ENCODE assay signal across 8 cellular contexts in genomic region chr4:78645853-78646757, GRCh38.
DNase-seq lines count a peak whose midpoint lies in the region; ATAC-seq and TF ChIP-seq lines count a peak whose summit lies in the region.

No MANE protein-coding gene starts in this region.

- no peaks in the 10 kb centered on the region for H3K27me3 Mint-ChIP-seq in stimulated activated memory B cell treated with anti-CD40 and anti-IgM and Interleukin-4, amounts not matched to agents 10 μg/mL and 1 μg/mL and 100 μg/mL, for 72 hours

- no peaks in the 10 kb centered on the region for H3K9me3 ChIP-seq in body of pancreas

- no peak overlapping the region for H3K4me3 Mint-ChIP-seq in stimulated activated memory B cell treated with anti-CD40 and anti-IgM and Interleukin-4, amounts not matched to agents 10 μg/mL and 1 μg/mL and 100 μg/mL, for 72 hours

- peak in 1 of 3 donors; percentile 31 for TF ChIP-seq POLR2A in body of pancreas (IDR thresholded peaks at IDR 0.05)

- intact Hi-C loops in body of pancreas (cut with DNase I) = no loop called here

- peak overlapping the region; percentile 28 to 78 (median 71) for H3K27ac ChIP-seq in body of pancreas

- H3K4me1 Mint-ChIP-seq in stimulated activated memory B cell treated with anti-CD40 and anti-IgM and Interleukin-4, amounts not matched to agents 10 μg/mL and 1 μg/mL and 100 μg/mL, for 72 hours = peaks cover 58% of the 10 kb centered on the region

- no peak for TF ChIP-seq CTCF in GM12865 (IDR thresholded peaks at IDR 0.05; ENCODE audit: insufficient read depth, low read depth, low read length, missing control alignments)
- TF ChIP-seq CTCF in body of pancreas (IDR thresholded peaks at IDR 0.05) = no peak
- no peak for TF ChIP-seq CTCF in GM13977 (IDR thresholded peaks at IDR 0.05; ENCODE audit: extremely low read depth, insufficient read depth, missing control alignments)

- no peak overlapping the region for H3K4me3 ChIP-seq in GM12865 (ENCODE audit: low read depth, low read length)
- H3K4me3 ChIP-seq in body of pancreas = no peak overlapping the region

- H3K36me3 Mint-ChIP-seq in stimulated activated memory B cell treated with anti-CD40 and anti-IgM and Interleukin-4, amounts not matched to agents 10 μg/mL and 1 μg/mL and 100 μg/mL, for 72 hours = no peaks in the 10 kb centered on the region

- peak; percentile 53 for DNase-seq in GM12865 (ENCODE audit: low read depth)
- peak; percentile 29 to 34 for DNase-seq in Kasumi-1 (lab: John Stamatoyannopoulos, UW)
- peak; percentile 68 to 89 (median 78) for DNase-seq in body of pancreas
- peak; percentile 94 for DNase-seq in kidney glomerular epithelial cell (lab: John Stamatoyannopoulos, UW)
- no peak for DNase-seq in GM13977 (ENCODE audit: low spot score)
- DNase-seq in NCI-H2227 treated with DMSO at 0.1 percent for 48 hours (lab: John Stamatoyannopoulos, UW) = no peak

- peaks cover 16% of the 10 kb centered on the region for H3K4me1 ChIP-seq in body of pancreas

- H3K36me3 ChIP-seq in body of pancreas (replicated peaks in 1 of 2; ENCODE audit: insufficient read depth in 1 of 2, low read depth in 2 of 2) = no peaks in the 10 kb centered on the region

- no peaks in the 10 kb centered on the region for H3K27me3 ChIP-seq in body of pancreas

- WGBS in body of pancreas, 2 donors = 34% methylated on average over 10 of the region's 10 CpGs

- peak; percentile 87 for ATAC-seq in body of pancreas
- peak; percentile 60 for ATAC-seq in stimulated activated memory B cell treated with anti-CD40 and anti-IgM and Interleukin-4, amounts not matched to agents 10 μg/mL and 1 μg/mL and 100 μg/mL, for 72 hours
- ATAC-seq in GM19324 (IDR thresholded peaks at IDR 0.05; ENCODE audit: low FRiP score, unreplicated experiment) = no peak

- peak overlapping the region; percentile 74 for H3K27ac Mint-ChIP-seq in stimulated activated memory B cell treated with anti-CD40 and anti-IgM and Interleukin-4, amounts not matched to agents 10 μg/mL and 1 μg/mL and 100 μg/mL, for 72 hours

- in situ Hi-C loops in GM13977 (cut with MboI; ENCODE audit: low pct_unique_long_range_greater_than_20kb, low sequenced_read_pairs, unreplicated experiment) = no loop called here

- H3K9me3 Mint-ChIP-seq in stimulated activated memory B cell treated with anti-CD40 and anti-IgM and Interleukin-4, amounts not matched to agents 10 μg/mL and 1 μg/mL and 100 μg/mL, for 72 hours = peaks cover 3% of the 10 kb centered on the region

Comparison
In these comparisons a context has a peak if more than half of its experiments do, and no peak if none do; other contexts are left out.
1. DNase-seq: peak in GM12865 (single experiment), Kasumi-1 (2 of 2), body of pancreas (4 of 4) and kidney glomerular epithelial cell (single experiment); none in GM13977 (single experiment) and NCI-H2227 treated with DMSO at 0.1 percent for 48 hours (single experiment).